ENCODE assay signal across 8 cellular contexts in genomic region chr2:85854166-85854509, GRCh38. TPM values are rescaled to one million over a fixed set of nuclear protein-coding genes. Genes with fewer than 3 reads are reported as not detected.
DNase-seq lines count a peak whose midpoint lies in the region; ATAC-seq and TF ChIP-seq lines count a peak whose summit lies in the region.

No MANE protein-coding gene starts in this region.

- WGBS in prostate gland, result 87% methylated on average over 3 of the region's 3 CpGs

- no peak for TF ChIP-seq POLR2A in prostate gland (IDR thresholded peaks at IDR 0.05)

- peaks cover 61% of the 10 kb centered on the region for H3K4me1 Mint-ChIP-seq in activated naive CD8-positive, alpha-beta T cell treated with anti-CD3 and anti-CD28 coated beads, Interleukin-2, amount 50 U/mL, for 24 hours

- DNase-seq in activated naive CD8-positive, alpha-beta T cell treated with anti-CD3 and anti-CD28 coated beads, Interleukin-2, amount 50 U/mL, for 24 hours, result peak; percentile 36
- DNase-seq in activated gamma-delta T cell (lab: John Stamatoyannopoulos, UW) (no peak), prostate gland (ENCODE audit: low spot score) (no peak), NCI-H69 (lab: John Stamatoyannopoulos, UW) (no peak), HUDEP-2 (lab: John Stamatoyannopoulos, UW; ENCODE audit: unreplicated experiment in 76 of 76) (no peak)

- H3K27me3 Mint-ChIP-seq in activated naive CD8-positive, alpha-beta T cell treated with anti-CD3 and anti-CD28 coated beads, Interleukin-2, amount 50 U/mL, for 24 hours, result no peaks in the 10 kb centered on the region

- H3K27ac Mint-ChIP-seq in activated naive CD8-positive, alpha-beta T cell treated with anti-CD3 and anti-CD28 coated beads, Interleukin-2, amount 50 U/mL, for 24 hours, result peak overlapping the region; percentile 99

- H3K36me3 ChIP-seq in prostate gland, result no peaks in the 10 kb centered on the region

- no peaks in the 10 kb centered on the region for H3K9me3 ChIP-seq in prostate gland

- no peak for TF ChIP-seq CTCF in prostate gland (IDR thresholded peaks at IDR 0.05)

- intact Hi-C loops in prostate gland (cut with DNase I), result loop anchor here (5.0 kb wide), 1 partner anchor 33 kb away; the partner anchor contains the start of gene ST3GAL5

- H3K27ac ChIP-seq in skin epidermis, result peak overlapping the region in 19 of 21 experiments; percentile 22 to 99 (median 76)
- H3K27ac ChIP-seq in prostate gland, result no peak overlapping the region

- no peaks in the 10 kb centered on the region for H3K27me3 ChIP-seq in prostate gland (replicated peaks; ENCODE audit: insufficient read depth)

- H3K4me3 ChIP-seq in skin epidermis (peak overlapping the region in 1 of 7 experiments; percentile 6), prostate gland (no peak overlapping the region)

- ATAC-seq in GM19324 (IDR thresholded peaks at IDR 0.05; ENCODE audit: low FRiP score, unreplicated experiment), result peak; percentile 10
- peak; percentile 11 for ATAC-seq in HG02981 (IDR thresholded peaks at IDR 0.05; ENCODE audit: unreplicated experiment)
- ATAC-seq in activated naive CD8-positive, alpha-beta T cell treated with anti-CD3 and anti-CD28 coated beads, Interleukin-2, amount 50 U/mL, for 24 hours, result peak; percentile 34

- H3K4me3 Mint-ChIP-seq in activated naive CD8-positive, alpha-beta T cell treated with anti-CD3 and anti-CD28 coated beads, Interleukin-2, amount 50 U/mL, for 24 hours, result peak overlapping the region; percentile 76

- H3K9me3 Mint-ChIP-seq in activated naive CD8-positive, alpha-beta T cell treated with anti-CD3 and anti-CD28 coated beads, Interleukin-2, amount 50 U/mL, for 24 hours, result peaks cover 11% of the 10 kb centered on the region

- peaks cover 40% of the 10 kb centered on the region for H3K36me3 Mint-ChIP-seq in activated naive CD8-positive, alpha-beta T cell treated with anti-CD3 and anti-CD28 coated beads, Interleukin-2, amount 50 U/mL, for 24 hours (ENCODE audit: low read depth)

- H3K4me1 ChIP-seq in prostate gland (replicated peaks), result no peaks in the 10 kb centered on the region

RNA-seq across cellular contexts. Expression of gene ST3GAL5, which starts 34.7 kb away (rescaled TPM):
- 10 to 100 TPM; 24.7 to 38.6 TPM for total RNA-seq in prostate gland

Comparison
In these comparisons a context has a peak if more than half of its experiments do, and no peak if none do; other contexts are left out.
1. H3K27ac ChIP-seq: peak in skin epidermis (19 of 21); none in prostate gland (0 of 2).
2. Peak in every context shown above with its lines, with median percentiles within 50 percentile points of each other: ATAC-seq.